In the genomic region with DNA sequence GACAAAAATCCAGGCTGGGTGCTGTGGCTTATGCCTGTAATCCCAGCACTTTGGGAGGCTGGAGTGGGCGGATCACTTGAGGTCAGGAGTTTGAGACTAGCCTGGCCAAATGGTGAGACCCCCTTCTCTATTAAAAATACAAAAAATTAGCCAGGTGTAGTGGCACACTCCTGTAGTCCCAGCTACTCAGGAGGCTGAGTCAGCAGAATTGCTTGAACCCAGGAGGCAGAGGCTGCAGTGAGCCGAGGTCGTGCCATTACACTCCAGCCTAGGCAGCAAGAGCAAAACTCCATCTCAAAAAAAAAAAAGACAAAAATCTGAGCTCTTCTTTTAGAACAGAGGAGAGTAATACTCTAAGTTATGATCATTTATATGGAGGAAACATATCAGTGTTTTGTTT, we compare ENCODE assay signal across 6 cellular contexts. TPM values are rescaled to one million over a fixed set of nuclear protein-coding genes. Genes with fewer than 3 reads are reported as not detected.
"Had no signal": no experiment of that assay in that cellular context is flagged by ENCODE, and none has a peak within 500 bp of the region (broad histone marks: within the 10 kb centered on the region; RNA-seq: fewer than 3 reads in every experiment).

No MANE protein-coding gene starts in this region.

RNA-seq across cellular contexts. Expression of a gene that starts 52.2 kb away (rescaled TPM):
- total RNA-seq: GM23248, H4, H7, HFFc6, HT1080, LHCN-M2 had no signal
- polyA plus RNA-seq: GM23248 had no signal
